Comparison of ENCODE assay signal across 1 cellular context in the genomic region with DNA sequence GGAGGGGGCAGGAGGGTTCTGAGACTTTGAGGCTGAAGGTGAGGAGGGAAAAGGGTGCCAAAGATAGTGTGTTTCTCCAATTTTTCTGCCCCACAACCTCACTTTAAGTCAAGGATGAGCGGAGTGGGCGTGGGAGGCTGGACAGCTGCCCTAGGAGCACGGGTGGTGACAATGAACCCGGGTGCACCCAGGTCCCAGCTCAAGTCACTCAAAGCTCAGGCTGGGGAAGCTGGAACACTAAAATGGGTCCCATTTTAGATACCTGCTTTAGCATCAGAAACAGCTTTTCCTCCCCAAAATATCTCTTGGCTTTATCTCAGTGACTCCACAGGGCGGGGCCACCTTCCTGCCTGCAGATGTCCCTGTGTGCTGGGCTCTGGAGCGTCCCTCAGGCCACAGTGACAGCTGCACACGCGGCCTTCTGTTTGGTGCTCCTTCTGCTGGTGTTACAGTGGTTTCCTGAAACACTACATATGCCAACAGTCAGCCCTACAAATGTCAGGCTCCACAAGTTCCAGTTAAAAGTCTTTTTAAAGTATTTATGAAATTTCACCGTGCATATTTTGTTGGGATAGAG.
TF ChIP-seq lines count a peak whose summit lies in the region.

No MANE protein-coding gene starts in this region.

TF ChIP-seq in SK-N-SH, 30 proteins besides CTCF, POLR2A, EP300 and RAD21 (continued from another document):
- TF ChIP-seq, protein P1, sequence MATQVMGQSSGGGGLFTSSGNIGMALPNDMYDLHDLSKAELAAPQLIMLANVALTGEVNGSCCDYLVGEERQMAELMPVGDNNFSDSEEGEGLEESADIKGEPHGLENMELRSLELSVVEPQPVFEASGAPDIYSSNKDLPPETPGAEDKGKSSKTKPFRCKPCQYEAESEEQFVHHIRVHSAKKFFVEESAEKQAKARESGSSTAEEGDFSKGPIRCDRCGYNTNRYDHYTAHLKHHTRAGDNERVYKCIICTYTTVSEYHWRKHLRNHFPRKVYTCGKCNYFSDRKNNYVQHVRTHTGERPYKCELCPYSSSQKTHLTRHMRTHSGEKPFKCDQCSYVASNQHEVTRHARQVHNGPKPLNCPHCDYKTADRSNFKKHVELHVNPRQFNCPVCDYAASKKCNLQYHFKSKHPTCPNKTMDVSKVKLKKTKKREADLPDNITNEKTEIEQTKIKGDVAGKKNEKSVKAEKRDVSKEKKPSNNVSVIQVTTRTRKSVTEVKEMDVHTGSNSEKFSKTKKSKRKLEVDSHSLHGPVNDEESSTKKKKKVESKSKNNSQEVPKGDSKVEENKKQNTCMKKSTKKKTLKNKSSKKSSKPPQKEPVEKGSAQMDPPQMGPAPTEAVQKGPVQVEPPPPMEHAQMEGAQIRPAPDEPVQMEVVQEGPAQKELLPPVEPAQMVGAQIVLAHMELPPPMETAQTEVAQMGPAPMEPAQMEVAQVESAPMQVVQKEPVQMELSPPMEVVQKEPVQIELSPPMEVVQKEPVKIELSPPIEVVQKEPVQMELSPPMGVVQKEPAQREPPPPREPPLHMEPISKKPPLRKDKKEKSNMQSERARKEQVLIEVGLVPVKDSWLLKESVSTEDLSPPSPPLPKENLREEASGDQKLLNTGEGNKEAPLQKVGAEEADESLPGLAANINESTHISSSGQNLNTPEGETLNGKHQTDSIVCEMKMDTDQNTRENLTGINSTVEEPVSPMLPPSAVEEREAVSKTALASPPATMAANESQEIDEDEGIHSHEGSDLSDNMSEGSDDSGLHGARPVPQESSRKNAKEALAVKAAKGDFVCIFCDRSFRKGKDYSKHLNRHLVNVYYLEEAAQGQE (IDR thresholded peaks at IDR 0.05; ENCODE audit: low read depth, low read length), result no peak
- no peak for TF ChIP-seq TAF1 (IDR thresholded peaks at IDR 0.05; ENCODE audit: borderline replicate concordance, low read depth, low read length)
- TF ChIP-seq, protein P2, sequence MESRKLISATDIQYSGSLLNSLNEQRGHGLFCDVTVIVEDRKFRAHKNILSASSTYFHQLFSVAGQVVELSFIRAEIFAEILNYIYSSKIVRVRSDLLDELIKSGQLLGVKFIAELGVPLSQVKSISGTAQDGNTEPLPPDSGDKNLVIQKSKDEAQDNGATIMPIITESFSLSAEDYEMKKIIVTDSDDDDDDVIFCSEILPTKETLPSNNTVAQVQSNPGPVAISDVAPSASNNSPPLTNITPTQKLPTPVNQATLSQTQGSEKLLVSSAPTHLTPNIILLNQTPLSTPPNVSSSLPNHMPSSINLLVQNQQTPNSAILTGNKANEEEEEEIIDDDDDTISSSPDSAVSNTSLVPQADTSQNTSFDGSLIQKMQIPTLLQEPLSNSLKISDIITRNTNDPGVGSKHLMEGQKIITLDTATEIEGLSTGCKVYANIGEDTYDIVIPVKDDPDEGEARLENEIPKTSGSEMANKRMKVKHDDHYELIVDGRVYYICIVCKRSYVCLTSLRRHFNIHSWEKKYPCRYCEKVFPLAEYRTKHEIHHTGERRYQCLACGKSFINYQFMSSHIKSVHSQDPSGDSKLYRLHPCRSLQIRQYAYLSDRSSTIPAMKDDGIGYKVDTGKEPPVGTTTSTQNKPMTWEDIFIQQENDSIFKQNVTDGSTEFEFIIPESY (IDR thresholded peaks at IDR 0.05; ENCODE audit: borderline replicate concordance, low read depth), result no peak
- TF ChIP-seq MXI1 (IDR thresholded peaks at IDR 0.05; ENCODE audit: low read depth, low read length), result no peak
- TF ChIP-seq, protein P3, sequence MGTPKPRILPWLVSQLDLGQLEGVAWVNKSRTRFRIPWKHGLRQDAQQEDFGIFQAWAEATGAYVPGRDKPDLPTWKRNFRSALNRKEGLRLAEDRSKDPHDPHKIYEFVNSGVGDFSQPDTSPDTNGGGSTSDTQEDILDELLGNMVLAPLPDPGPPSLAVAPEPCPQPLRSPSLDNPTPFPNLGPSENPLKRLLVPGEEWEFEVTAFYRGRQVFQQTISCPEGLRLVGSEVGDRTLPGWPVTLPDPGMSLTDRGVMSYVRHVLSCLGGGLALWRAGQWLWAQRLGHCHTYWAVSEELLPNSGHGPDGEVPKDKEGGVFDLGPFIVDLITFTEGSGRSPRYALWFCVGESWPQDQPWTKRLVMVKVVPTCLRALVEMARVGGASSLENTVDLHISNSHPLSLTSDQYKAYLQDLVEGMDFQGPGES (IDR thresholded peaks at IDR 0.05; ENCODE audit: low read depth, low read length), result no peak
